In the genomic region with DNA sequence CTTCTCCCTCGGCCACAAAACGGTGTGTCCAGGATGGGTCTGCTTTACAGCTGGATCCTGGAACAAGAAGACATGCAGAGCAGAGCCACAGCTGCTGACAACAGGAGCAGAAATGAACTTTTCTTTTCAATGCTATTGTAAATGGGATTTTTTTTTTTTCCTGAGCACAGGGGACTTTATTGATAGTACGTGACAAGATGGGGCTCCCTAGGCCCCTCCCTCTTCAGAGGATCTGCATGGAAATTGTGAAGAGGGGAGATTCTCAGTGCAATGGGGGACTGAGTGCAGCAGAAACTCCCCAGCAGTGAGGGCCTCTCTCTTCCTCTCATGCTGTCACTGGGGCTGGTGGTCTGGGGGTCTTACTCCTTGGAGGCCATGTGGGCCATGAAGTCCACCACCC, we compare ENCODE assay signal across 1 cellular context.
TF ChIP-seq lines count a peak whose summit lies in the region.

No MANE protein-coding gene starts in this region.

TF ChIP-seq in K562, 482 proteins besides CTCF, POLR2A, EP300 and RAD21:
- no peak for TF ChIP-seq RFX7 (CRISPR knock-in tag; IDR thresholded peaks at IDR 0.05)
- TF ChIP-seq SIN3B (IDR thresholded peaks at IDR 0.05; ENCODE audit: low read depth), result no peak
- TF ChIP-seq TAF15 (IDR thresholded peaks at IDR 0.05; ENCODE audit: low read depth, low read length), result no peak
- TF ChIP-seq SMARCE1 (IDR thresholded peaks at IDR 0.05), result no peak
- no peak for TF ChIP-seq CXXC5 (CRISPR knock-in tag; IDR thresholded peaks at IDR 0.05)
- peak; percentile 56; the same call in 1 of the 2 replicates for TF ChIP-seq ZNF384 (IDR thresholded peaks at IDR 0.05; ENCODE audit: low read depth, low read length)
- no peak for TF ChIP-seq JUND (IDR thresholded peaks at IDR 0.05; ENCODE audit: borderline replicate concordance, low read depth, low read length)
- no peak for TF ChIP-seq JUND (tag; IDR thresholded peaks at IDR 0.05; ENCODE audit: borderline replicate concordance, low read depth, low read length)
- TF ChIP-seq, protein P1, sequence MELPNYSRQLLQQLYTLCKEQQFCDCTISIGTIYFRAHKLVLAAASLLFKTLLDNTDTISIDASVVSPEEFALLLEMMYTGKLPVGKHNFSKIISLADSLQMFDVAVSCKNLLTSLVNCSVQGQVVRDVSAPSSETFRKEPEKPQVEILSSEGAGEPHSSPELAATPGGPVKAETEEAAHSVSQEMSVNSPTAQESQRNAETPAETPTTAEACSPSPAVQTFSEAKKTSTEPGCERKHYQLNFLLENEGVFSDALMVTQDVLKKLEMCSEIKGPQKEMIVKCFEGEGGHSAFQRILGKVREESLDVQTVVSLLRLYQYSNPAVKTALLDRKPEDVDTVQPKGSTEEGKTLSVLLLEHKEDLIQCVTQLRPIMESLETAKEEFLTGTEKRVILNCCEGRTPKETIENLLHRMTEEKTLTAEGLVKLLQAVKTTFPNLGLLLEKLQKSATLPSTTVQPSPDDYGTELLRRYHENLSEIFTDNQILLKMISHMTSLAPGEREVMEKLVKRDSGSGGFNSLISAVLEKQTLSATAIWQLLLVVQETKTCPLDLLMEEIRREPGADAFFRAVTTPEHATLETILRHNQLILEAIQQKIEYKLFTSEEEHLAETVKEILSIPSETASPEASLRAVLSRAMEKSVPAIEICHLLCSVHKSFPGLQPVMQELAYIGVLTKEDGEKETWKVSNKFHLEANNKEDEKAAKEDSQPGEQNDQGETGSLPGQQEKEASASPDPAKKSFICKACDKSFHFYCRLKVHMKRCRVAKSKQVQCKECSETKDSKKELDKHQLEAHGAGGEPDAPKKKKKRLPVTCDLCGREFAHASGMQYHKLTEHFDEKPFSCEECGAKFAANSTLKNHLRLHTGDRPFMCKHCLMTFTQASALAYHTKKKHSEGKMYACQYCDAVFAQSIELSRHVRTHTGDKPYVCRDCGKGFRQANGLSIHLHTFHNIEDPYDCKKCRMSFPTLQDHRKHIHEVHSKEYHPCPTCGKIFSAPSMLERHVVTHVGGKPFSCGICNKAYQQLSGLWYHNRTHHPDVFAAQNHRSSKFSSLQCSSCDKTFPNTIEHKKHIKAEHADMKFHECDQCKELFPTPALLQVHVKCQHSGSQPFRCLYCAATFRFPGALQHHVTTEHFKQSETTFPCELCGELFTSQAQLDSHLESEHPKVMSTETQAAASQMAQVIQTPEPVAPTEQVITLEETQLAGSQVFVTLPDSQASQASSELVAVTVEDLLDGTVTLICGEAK (IDR thresholded peaks at IDR 0.05), result peak; percentile 77
- TF ChIP-seq, protein P1 (CRISPR knock-in tag; IDR thresholded peaks at IDR 0.05), result no peak
